In the genomic region with DNA sequence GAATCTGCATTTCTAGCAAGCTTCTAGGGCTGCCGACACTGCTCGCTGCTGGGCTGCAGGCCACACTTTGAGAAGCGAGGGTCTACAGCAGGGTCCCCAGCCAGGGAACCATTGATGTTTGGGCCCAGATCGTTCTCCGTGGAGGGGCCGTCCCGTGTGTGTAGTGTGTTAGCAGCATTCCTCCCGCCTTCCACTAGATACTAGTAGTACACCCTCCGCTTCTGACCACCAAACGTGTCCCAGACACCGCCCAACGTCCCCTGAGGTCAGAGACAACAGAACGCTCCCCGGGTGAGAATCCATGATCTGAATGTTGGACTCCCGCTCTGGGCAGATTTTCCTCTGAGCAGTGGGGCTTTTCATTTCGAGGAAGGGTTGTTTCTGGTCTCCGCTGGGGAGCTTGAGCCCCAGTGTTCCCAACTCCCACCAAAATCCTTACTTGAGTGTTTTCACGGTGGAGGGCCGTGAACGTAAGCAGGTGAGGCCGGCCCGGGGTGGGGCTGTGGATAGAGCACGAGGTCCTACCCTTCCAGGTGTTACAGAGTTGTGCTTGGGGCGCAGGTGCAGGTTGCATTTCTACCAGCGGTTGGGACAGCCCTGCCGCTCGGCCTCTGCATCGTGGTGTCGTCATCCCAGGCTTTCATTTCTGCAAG, we compare ENCODE assay signal across 26 cellular contexts.
DNase-seq lines count a peak whose midpoint lies in the region; ATAC-seq and TF ChIP-seq lines count a peak whose summit lies in the region.
"Had no signal": no experiment of that assay in that cellular context is flagged by ENCODE, and none has a peak within 500 bp of the region (broad histone marks: within the 10 kb centered on the region; RNA-seq: fewer than 3 reads in every experiment).

No MANE protein-coding gene starts in this region.

- H3K4me1 ChIP-seq in uterus: no peaks in the 10 kb centered on the region
- H3K4me1 ChIP-seq: lower lobe of right lung, pancreas had no signal

- H3K27ac ChIP-seq in uterus: no peak overlapping the region
- H3K27ac ChIP-seq: lower lobe of right lung, pancreas had no signal

- no peak for TF ChIP-seq POLR2A in uterus (IDR thresholded peaks at IDR 0.05)

- TF ChIP-seq CTCF in chondrocyte (IDR thresholded peaks at IDR 0.05): no peak
- TF ChIP-seq CTCF in uterus (IDR thresholded peaks at IDR 0.05): no peak
- TF ChIP-seq CTCF in MCF 10A (IDR thresholded peaks at IDR 0.05; ENCODE audit: unreplicated experiment): no peak

- H3K9me3 Mint-ChIP-seq in chondrocyte (ENCODE audit: low read depth): no peaks in the 10 kb centered on the region
- no peaks in the 10 kb centered on the region for H3K9me3 Mint-ChIP-seq in MCF 10A (ENCODE audit: unreplicated experiment)
- H3K9me3 Mint-ChIP-seq in activated T-helper 17 cell treated with anti-CD3 and anti-CD28 coated beads, Interleukin-2, amount 50 U/mL, for 72 hours: no peaks in the 10 kb centered on the region
- H3K9me3 Mint-ChIP-seq: activated naive CD4-positive, alpha-beta T cell treated with anti-CD3 and anti-CD28 coated beads, Interleukin-2, amount 50 U/mL, for 24 hours had no signal

- H3K27me3 Mint-ChIP-seq in chondrocyte (ENCODE audit: low read depth): peaks cover 7% of the 10 kb centered on the region
- H3K27me3 Mint-ChIP-seq in MCF 10A (ENCODE audit: insufficient read depth, unreplicated experiment): no peaks in the 10 kb centered on the region
- H3K27me3 Mint-ChIP-seq in activated T-helper 17 cell treated with anti-CD3 and anti-CD28 coated beads, Interleukin-2, amount 50 U/mL, for 72 hours: peaks cover 10% of the 10 kb centered on the region

- no peaks in the 10 kb centered on the region for H3K9me3 ChIP-seq in uterus
- H3K9me3 ChIP-seq: lower lobe of right lung, MG63, pancreas had no signal

- no peaks in the 10 kb centered on the region for H3K36me3 ChIP-seq in uterus
- H3K36me3 ChIP-seq: lower lobe of right lung, MG63, pancreas had no signal

- H3K4me3 Mint-ChIP-seq in chondrocyte (ENCODE audit: unreplicated experiment) (no peak overlapping the region), MCF 10A (ENCODE audit: unreplicated experiment) (no peak overlapping the region)
- no peak overlapping the region for H3K4me3 Mint-ChIP-seq in activated T-helper 17 cell treated with anti-CD3 and anti-CD28 coated beads, Interleukin-2, amount 50 U/mL, for 72 hours
- H3K4me3 Mint-ChIP-seq: activated naive CD4-positive, alpha-beta T cell treated with anti-CD3 and anti-CD28 coated beads, Interleukin-2, amount 50 U/mL, for 24 hours; CD4-positive, alpha-beta memory T cell; nephron progenitor cell had no signal

- peak; percentile 25 for DNase-seq in activated effector memory CD4-positive, alpha-beta T cell treated with anti-CD3 and anti-CD28 coated beads, Interleukin-2, amount 50 U/mL, for 16 hours
- DNase-seq in activated effector memory CD4-positive, alpha-beta T cell treated with Interleukin-2 at 50 U/mL for 16 hours: no peak
- DNase-seq in chondrocyte (ENCODE audit: low spot score) (peak; percentile 58), mucosa of gallbladder (ENCODE audit: low spot score) (peak; percentile 8), uterus (peak; percentile 3 to 7), MCF 10A (ENCODE audit: unreplicated experiment) (no peak), DMS53 treated with DMSO at 0.1 percent for 48 hours (lab: John Stamatoyannopoulos, UW; ENCODE audit: unreplicated experiment) (no peak)
- DNase-seq: activated CD4-positive, alpha-beta T cell treated with anti-CD3 and anti-CD28 coated beads for 4 hours; amygdala; CD4-positive, alpha-beta memory T cell; effector memory CD4-positive, alpha-beta T cell; EL; erythroblast; KBM-7; lower lobe of right lung; MG63; NCI-H1417; NCI-H2081; NCI-H748 treated with DMSO at 0.1 percent for 48 hours; nephron progenitor cell; stimulated activated CD4-positive, alpha-beta T cell treated with anti-CD3 and anti-CD28 coated beads, Interleukin-12 subunit alpha, Interleukin-12 subunit beta, amount 100 ng/mL, for 4 hours; stimulated activated CD4-positive, alpha-beta T cell treated with anti-CD3 and anti-CD28 coated beads, Interleukin-4, amount 100 ng/mL, for 1 hour; T-helper 2 cell had no signal

- H3K36me3 Mint-ChIP-seq in chondrocyte (ENCODE audit: low read depth) (no peaks in the 10 kb centered on the region), MCF 10A (ENCODE audit: insufficient read depth, unreplicated experiment) (peaks cover 7% of the 10 kb centered on the region)
- H3K36me3 Mint-ChIP-seq in activated T-helper 17 cell treated with anti-CD3 and anti-CD28 coated beads, Interleukin-2, amount 50 U/mL, for 72 hours (ENCODE audit: low read depth): no peaks in the 10 kb centered on the region
- H3K36me3 Mint-ChIP-seq: activated naive CD4-positive, alpha-beta T cell treated with anti-CD3 and anti-CD28 coated beads, Interleukin-2, amount 50 U/mL, for 24 hours; CD4-positive, alpha-beta memory T cell had no signal

- no peaks in the 10 kb centered on the region for H3K27me3 ChIP-seq in uterus
- H3K27me3 ChIP-seq: MG63, pancreas had no signal

- POLR2A ChIA-PET in MCF 10A (lab: Yijun Ruan, JAX): interaction anchor here (1.3 kb wide), 1 partner anchor 13 kb away, joined by 3 read pairs; no protein-coding TSS in a partner anchor

- no TSS peak for BruUV-seq in MCF 10A (replicated peaks; lab: Mats Ljungman, UMichigan)

- ATAC-seq in activated T-helper 17 cell treated with anti-CD3 and anti-CD28 coated beads, Interleukin-2, amount 50 U/mL, for 72 hours (replicated peaks): no peak
- ATAC-seq: lower lobe of right lung, pancreas had no signal

- H3K4me3 ChIP-seq in uterus: no peak overlapping the region
- H3K4me3 ChIP-seq: lower lobe of right lung, MG63, pancreas had no signal

- intact Hi-C loops in uterus (cut with DNase I; ENCODE audit: low total_unique reads) (no loop called here), MCF 10A (cut with micrococcal nuclease) (no loop called here)

- H3K4me1 Mint-ChIP-seq in chondrocyte (ENCODE audit: low read depth) (peaks cover 3% of the 10 kb centered on the region), MCF 10A (ENCODE audit: insufficient read depth, unreplicated experiment) (no peaks in the 10 kb centered on the region)
- no peaks in the 10 kb centered on the region for H3K4me1 Mint-ChIP-seq in activated T-helper 17 cell treated with anti-CD3 and anti-CD28 coated beads, Interleukin-2, amount 50 U/mL, for 72 hours
- H3K4me1 Mint-ChIP-seq: activated naive CD4-positive, alpha-beta T cell treated with anti-CD3 and anti-CD28 coated beads, Interleukin-2, amount 50 U/mL, for 24 hours; CD4-positive, alpha-beta memory T cell; nephron progenitor cell had no signal

- H3K27ac Mint-ChIP-seq in chondrocyte (ENCODE audit: unreplicated experiment): no peak overlapping the region
- no peak overlapping the region for H3K27ac Mint-ChIP-seq in MCF 10A (ENCODE audit: low read depth, unreplicated experiment)
- no peak overlapping the region for H3K27ac Mint-ChIP-seq in activated T-helper 17 cell treated with anti-CD3 and anti-CD28 coated beads, Interleukin-2, amount 50 U/mL, for 72 hours
- H3K27ac Mint-ChIP-seq: activated naive CD4-positive, alpha-beta T cell treated with anti-CD3 and anti-CD28 coated beads, Interleukin-2, amount 50 U/mL, for 24 hours; CD4-positive, alpha-beta memory T cell; nephron progenitor cell had no signal

- CTCF ChIA-PET in MCF 10A (lab: Yijun Ruan, JAX): interaction anchor here (0.7 to 1.6 kb wide), 5 partner anchors 17 to 1747 kb away, joined by 3 to 8 read pairs (median 4); no protein-coding TSS in a partner anchor

Comparison
In these comparisons a context has a peak if more than half of its experiments do, and no peak if none do; other contexts are left out.
1. DNase-seq: peak in activated effector memory CD4-positive, alpha-beta T cell treated with anti-CD3 and anti-CD28 coated beads, Interleukin-2, amount 50 U/mL, for 16 hours (single experiment), chondrocyte (single experiment), mucosa of gallbladder (single experiment) and uterus (2 of 2); none in activated effector memory CD4-positive, alpha-beta T cell treated with Interleukin-2 at 50 U/mL for 16 hours (single experiment), MCF 10A (single experiment) and DMS53 treated with DMSO at 0.1 percent for 48 hours (single experiment).